In genomic region chr16:30775131-30775380, GRCh38 we compare ENCODE assay signal across 1 cellular context.
TF ChIP-seq lines count a peak whose summit lies in the region.

No MANE protein-coding gene starts in this region.

TF ChIP-seq in HCT116, 20 proteins besides CTCF, POLR2A, EP300 and RAD21 (continued from another document):
- TF ChIP-seq REST (IDR thresholded peaks at IDR 0.05; ENCODE audit: low read depth) (no peak), MAX (IDR thresholded peaks at IDR 0.05) (no peak), CBX3 (IDR thresholded peaks at IDR 0.05; ENCODE audit: low read depth) (no peak), ZNF274 (IDR thresholded peaks at IDR 0.05; ENCODE audit: low read depth, low read length) (no peak), SRF (IDR thresholded peaks at IDR 0.05; ENCODE audit: low read depth) (no peak), ATF3 (IDR thresholded peaks at IDR 0.05) (no peak), POLR2AphosphoS5 (IDR thresholded peaks at IDR 0.05; ENCODE audit: low read depth, low read length) (no peak), ZFX (IDR thresholded peaks at IDR 0.05) (no peak), ZBTB33 (IDR thresholded peaks at IDR 0.05; ENCODE audit: extremely low read depth, insufficient replicate concordance, low read length) (no peak)
